In the genomic region with DNA sequence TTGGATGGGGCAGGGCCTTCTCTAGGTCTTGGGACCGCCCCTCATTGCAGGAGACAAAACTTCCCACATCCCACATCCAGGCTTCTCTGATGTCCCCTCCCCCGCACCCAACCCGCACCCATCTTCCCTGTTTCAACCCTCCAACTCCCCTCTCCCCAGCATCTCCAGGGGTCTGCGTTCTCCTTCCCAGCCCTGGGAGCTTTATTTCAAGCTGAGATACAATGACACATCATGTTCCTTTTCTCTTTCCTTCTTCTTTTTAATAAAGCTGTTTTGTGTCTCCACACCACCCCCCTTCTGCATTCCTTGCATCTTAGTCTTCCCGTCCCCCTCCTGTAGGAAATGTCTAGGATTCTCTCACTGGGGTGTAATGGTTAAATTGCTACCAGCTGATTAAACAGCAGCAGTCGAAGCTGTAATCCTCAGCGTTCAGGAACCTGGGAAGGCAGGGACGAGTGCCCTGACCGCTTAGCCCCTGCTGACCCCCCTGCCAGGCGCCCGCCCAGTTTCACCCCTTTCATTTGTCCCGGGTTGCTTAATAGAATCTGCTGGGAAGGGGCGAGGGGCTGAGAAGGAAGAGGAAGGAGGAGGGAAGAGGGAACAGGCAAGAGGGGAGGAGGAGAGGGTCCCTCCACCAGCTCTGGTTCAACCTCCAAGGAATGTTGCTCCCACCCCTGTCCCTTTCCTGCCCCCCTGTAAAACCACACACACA, we compare ENCODE assay signal across 11 cellular contexts.
DNase-seq lines count a peak whose midpoint lies in the region; ATAC-seq and TF ChIP-seq lines count a peak whose summit lies in the region.
"Had no signal": no experiment of that assay in that cellular context is flagged by ENCODE, and none has a peak within 500 bp of the region (broad histone marks: within the 10 kb centered on the region; RNA-seq: fewer than 3 reads in every experiment).

No MANE protein-coding gene starts in this region.

- H3K27me3 ChIP-seq in dorsolateral prefrontal cortex = peaks cover 0 to 40% (median 0%) of the 10 kb centered on the region in 45 donors
- H3K27me3 ChIP-seq: right lobe of liver had no signal

- intact Hi-C loops in dorsolateral prefrontal cortex (cut with DNase I) = no loop called here

- ATAC-seq in omental fat pad (ENCODE audit: low FRiP score) (peak; percentile 21), HG03135 (IDR thresholded peaks at IDR 0.05; ENCODE audit: unreplicated experiment) (no peak)
- ATAC-seq: effector memory CD8-positive, alpha-beta T cell; right lobe of liver had no signal

- no peak overlapping the region for H3K27ac ChIP-seq in dorsolateral prefrontal cortex
- H3K27ac ChIP-seq: right lobe of liver had no signal

- DNase-seq in EH (ENCODE audit: low read depth) = peak; percentile 99
- peak; percentile 16 for DNase-seq in RKO (ENCODE audit: low spot score)
- peak; percentile 89 for DNase-seq in epithelial cell of proximal tubule (ENCODE audit: low read depth)
- no peak for DNase-seq in omental fat pad (ENCODE audit: low spot score)
- DNase-seq in GDM1 (lab: John Stamatoyannopoulos, UW) = no peak
- DNase-seq in NOMO-1 (lab: John Stamatoyannopoulos, UW; ENCODE audit: unreplicated experiment in 2 of 2) = no peak
- no peak for DNase-seq in dorsolateral prefrontal cortex
- DNase-seq: activated B cell treated with CpG ODN at 0.5 μM for 24 hours; effector memory CD8-positive, alpha-beta T cell had no signal

- H3K4me3 ChIP-seq in epithelial cell of proximal tubule (ENCODE audit: low read depth, low read length) (peak overlapping the region; percentile 8), dorsolateral prefrontal cortex (no peak overlapping the region)
- H3K4me3 ChIP-seq: right lobe of liver had no signal

- TF ChIP-seq CTCF in epithelial cell of proximal tubule (conservative IDR thresholded peaks at IDR 0.05; ENCODE audit: low read depth, low read length) (no peak), omental fat pad (IDR thresholded peaks at IDR 0.05) (no peak), dorsolateral prefrontal cortex (IDR thresholded peaks at IDR 0.05 in 54 of 56, conservative IDR thresholded peaks at IDR 0.05 in 2 of 56; ENCODE audit: low read depth in 1 of 56, partially characterized antibody in 56 of 56) (no peak)

Comparison
In these comparisons a context has a peak if more than half of its experiments do, and no peak if none do; other contexts are left out.
1. DNase-seq: peak in EH (single experiment), RKO (single experiment) and epithelial cell of proximal tubule (single experiment); none in omental fat pad (single experiment), GDM1 (single experiment), NOMO-1 (0 of 2) and dorsolateral prefrontal cortex (0 of 10).